Comparison of ENCODE assay signal across 12 cellular contexts in genomic region chr15:101063891-101064794, GRCh38.
DNase-seq lines count a peak whose midpoint lies in the region; ATAC-seq and TF ChIP-seq lines count a peak whose summit lies in the region.
"Had no signal": no experiment of that assay in that cellular context is flagged by ENCODE, and none has a peak within 500 bp of the region (broad histone marks: within the 10 kb centered on the region; RNA-seq: fewer than 3 reads in every experiment).

No MANE protein-coding gene starts in this region.

- H4K20me1 ChIP-seq in neural progenitor cell (ENCODE audit: low read depth): no peaks in the 10 kb centered on the region

- peaks cover 4% of the 10 kb centered on the region for H3K9me3 Mint-ChIP-seq in neural progenitor cell
- H3K9me3 Mint-ChIP-seq: activated naive CD8-positive, alpha-beta T cell treated with anti-CD3 and anti-CD28 coated beads, Interleukin-2, amount 50 U/mL, for 24 hours; T-helper 2 cell treated with Interferon-gamma antibody and Interleukin-4, amounts not matched to agents 5 μg/mL and 100 μg/mL, for 36 hours had no signal

- H3K27ac ChIP-seq in cardiac muscle cell (no peak overlapping the region), neural progenitor cell (no peak overlapping the region), upper lobe of left lung (no peak overlapping the region), uterus (no peak overlapping the region)

- TF ChIP-seq EP300 in upper lobe of left lung (IDR thresholded peaks at IDR 0.05): no peak

- H3K36me3 Mint-ChIP-seq in neural progenitor cell: no peaks in the 10 kb centered on the region
- no peaks in the 10 kb centered on the region for H3K36me3 Mint-ChIP-seq in T-helper 17 cell (ENCODE audit: low read depth)

- H3K4me2 ChIP-seq in neural progenitor cell: no peak overlapping the region

- H3K9me3 ChIP-seq in cardiac muscle cell (ENCODE audit: low read depth) (no peaks in the 10 kb centered on the region), neural progenitor cell (ENCODE audit: low read depth) (no peaks in the 10 kb centered on the region), upper lobe of left lung (no peaks in the 10 kb centered on the region), uterus (no peaks in the 10 kb centered on the region), T-helper 17 cell (ENCODE audit: control insufficient read depth, low read length, poor library complexity, severe bottlenecking) (no peaks in the 10 kb centered on the region)
- H3K9me3 ChIP-seq: Caco-2, HAP-1 had no signal

- H3K4me3 ChIP-seq in cardiac muscle cell (no peak overlapping the region), neural progenitor cell (no peak overlapping the region), upper lobe of left lung (no peak overlapping the region), uterus (no peak overlapping the region)
- H3K4me3 ChIP-seq: HAP-1 had no signal

- H2AFZ ChIP-seq in neural progenitor cell (replicated peaks): peak overlapping the region; percentile 42

- DNase-seq in anterior cingulate cortex (lab: John Stamatoyannopoulos, UW) (peak in 52 of 58 donors; percentile 21 to 84 (median 56)), cardiac muscle cell (ENCODE audit: low read depth in 1 of 2, low spot score in 1 of 2) (peak in 1 of 2 donors; percentile 71), neural progenitor cell (ENCODE audit: low spot score) (no peak), upper lobe of left lung (peak; percentile 19 to 84), uterus (no peak), T-helper 17 cell (no peak), cerebellum (ENCODE audit: low spot score) (no peak)
- DNase-seq: activated naive CD8-positive, alpha-beta T cell treated with anti-CD3 and anti-CD28 coated beads, Interleukin-2, amount 50 U/mL, for 24 hours; Caco-2; NCI-H1694 treated with DMSO at 0.1 percent for 48 hours had no signal

- H3K27me3 ChIP-seq in cardiac muscle cell: no peaks in the 10 kb centered on the region
- H3K27me3 ChIP-seq in neural progenitor cell: no peaks in the 10 kb centered on the region
- H3K27me3 ChIP-seq in upper lobe of left lung: no peaks in the 10 kb centered on the region
- H3K27me3 ChIP-seq in uterus: no peaks in the 10 kb centered on the region

- H3K4me3 Mint-ChIP-seq in neural progenitor cell: no peak overlapping the region
- H3K4me3 Mint-ChIP-seq in T-helper 17 cell: no peak overlapping the region
- H3K4me3 Mint-ChIP-seq: activated naive CD8-positive, alpha-beta T cell treated with anti-CD3 and anti-CD28 coated beads, Interleukin-2, amount 50 U/mL, for 24 hours; T-helper 2 cell treated with Interferon-gamma antibody and Interleukin-4, amounts not matched to agents 5 μg/mL and 100 μg/mL, for 36 hours had no signal

- TF ChIP-seq CTCF in cardiac muscle cell (IDR thresholded peaks at IDR 0.05; ENCODE audit: low read depth, low read length) (peak; percentile 3), neural progenitor cell (IDR thresholded peaks at IDR 0.05) (no peak), upper lobe of left lung (IDR thresholded peaks at IDR 0.05) (no peak), uterus (IDR thresholded peaks at IDR 0.05) (no peak)

- intact Hi-C loops in uterus (cut with DNase I; ENCODE audit: low total_unique reads): no loop called here

- peaks cover 38% of the 10 kb centered on the region for H3K4me1 Mint-ChIP-seq in neural progenitor cell
- no peaks in the 10 kb centered on the region for H3K4me1 Mint-ChIP-seq in T-helper 17 cell
- H3K4me1 Mint-ChIP-seq: activated naive CD8-positive, alpha-beta T cell treated with anti-CD3 and anti-CD28 coated beads, Interleukin-2, amount 50 U/mL, for 24 hours had no signal

- H3K4me1 ChIP-seq in cardiac muscle cell (ENCODE audit: low read depth): peaks cover 18% of the 10 kb centered on the region
- H3K4me1 ChIP-seq in neural progenitor cell: peaks cover 36% of the 10 kb centered on the region
- peaks cover 3 to 10% (median 6%) of the 10 kb centered on the region in 4 donors for H3K4me1 ChIP-seq in upper lobe of left lung
- no peaks in the 10 kb centered on the region for H3K4me1 ChIP-seq in uterus
- H3K4me1 ChIP-seq: Caco-2, HAP-1 had no signal

- 77 to 79% methylated on average over 23 to 30 of the region's 30 CpGs for WGBS in upper lobe of left lung, 2 donors

- H3K27ac Mint-ChIP-seq in neural progenitor cell: peak overlapping the region; percentile 53
- H3K27ac Mint-ChIP-seq in T-helper 17 cell: no peak overlapping the region
- H3K27ac Mint-ChIP-seq: activated naive CD8-positive, alpha-beta T cell treated with anti-CD3 and anti-CD28 coated beads, Interleukin-2, amount 50 U/mL, for 24 hours; T-helper 2 cell treated with Interferon-gamma antibody and Interleukin-4, amounts not matched to agents 5 μg/mL and 100 μg/mL, for 36 hours had no signal

- H3K27me3 Mint-ChIP-seq in neural progenitor cell (ENCODE audit: insufficient read depth, low read depth) (peaks cover 4% of the 10 kb centered on the region), T-helper 17 cell (peaks cover 11% of the 10 kb centered on the region)
- H3K27me3 Mint-ChIP-seq: activated naive CD8-positive, alpha-beta T cell treated with anti-CD3 and anti-CD28 coated beads, Interleukin-2, amount 50 U/mL, for 24 hours had no signal

- H3K36me3 ChIP-seq in cardiac muscle cell (no peaks in the 10 kb centered on the region), neural progenitor cell (no peaks in the 10 kb centered on the region), upper lobe of left lung (peaks cover 0 to 57% (median 29%) of the 10 kb centered on the region in 4 donors), uterus (no peaks in the 10 kb centered on the region)

- ATAC-seq in upper lobe of left lung (ENCODE audit: low FRiP score in 2 of 2): no peak
- ATAC-seq in T-helper 17 cell: no peak
- ATAC-seq: activated naive CD8-positive, alpha-beta T cell treated with anti-CD3 and anti-CD28 coated beads, Interleukin-2, amount 50 U/mL, for 24 hours had no signal

- no peak overlapping the region for H3K9ac ChIP-seq in neural progenitor cell

- no peaks in the 10 kb centered on the region for H3K79me2 ChIP-seq in neural progenitor cell (ENCODE audit: low read depth)

- H3F3A ChIP-seq in neural progenitor cell (ENCODE audit: low read depth): peaks cover 18% of the 10 kb centered on the region

- no peak for TF ChIP-seq POLR2A in upper lobe of left lung (IDR thresholded peaks at IDR 0.05)
- TF ChIP-seq POLR2A in uterus (IDR thresholded peaks at IDR 0.05): no peak

Comparison
In these comparisons a context has a peak if more than half of its experiments do, and no peak if none do; other contexts are left out.
1. DNase-seq: peak in anterior cingulate cortex (52 of 58) and upper lobe of left lung (2 of 2); none in neural progenitor cell (single experiment), uterus (0 of 2), T-helper 17 cell (0 of 3) and cerebellum (single experiment).